Comparison of ENCODE assay signal across 10 cellular contexts in genomic region chr9:113808391-113809191, GRCh38.
DNase-seq lines count a peak whose midpoint lies in the region; ATAC-seq, FAIRE-seq and TF ChIP-seq lines count a peak whose summit lies in the region.
"Had no signal": no experiment of that assay in that cellular context is flagged by ENCODE, and none has a peak within 500 bp of the region (broad histone marks: within the 10 kb centered on the region; RNA-seq: fewer than 3 reads in every experiment).

No MANE protein-coding gene starts in this region.

- peaks cover 3 to 6% of the 10 kb centered on the region in 2 donors for H3K4me1 Mint-ChIP-seq in stimulated activated naive B cell treated with anti-CD40 and anti-IgM and Interleukin-4, amounts not matched to agents 10 μg/mL and 1 μg/mL and 100 μg/mL, for 72 hours

- no peak overlapping the region for H2BK20ac ChIP-seq in IMR-90 (ENCODE audit: low read depth, low read length)

- no peak overlapping the region for H2AK9ac ChIP-seq in IMR-90 (replicated peaks; ENCODE audit: low read depth, low read length, poor library complexity)

- H2BK120ac ChIP-seq in IMR-90 (ENCODE audit: low read depth, low read length): no peak overlapping the region

- DNase-seq in A549 (ENCODE audit: low read depth in 1 of 2, low spot score in 1 of 2) (peak in 1 of 2 experiments; percentile 50), IMR-90 (peak; percentile 83), cardiac fibroblast (ENCODE audit: low read depth in 2 of 2) (peak; percentile 88), left kidney (ENCODE audit: low read depth, low spot score) (peak; percentile 12), middle frontal gyrus (ENCODE audit: extremely low spot score, low spot score) (no peak), NCI-H748 (lab: John Stamatoyannopoulos, UW; ENCODE audit: unreplicated experiment) (no peak)
- no peak for DNase-seq in stimulated activated naive B cell treated with anti-CD40 and anti-IgM and Interleukin-4, amounts not matched to agents 10 μg/mL and 1 μg/mL and 100 μg/mL, for 72 hours

- peaks cover 7% of the 10 kb centered on the region; the same call in 1 of the 2 replicates for H3K27me3 ChIP-seq in IMR-90 (ENCODE audit: control insufficient read depth, insufficient read depth, low read length)

- H3K27me3 Mint-ChIP-seq in stimulated activated naive B cell treated with anti-CD40 and anti-IgM and Interleukin-4, amounts not matched to agents 10 μg/mL and 1 μg/mL and 100 μg/mL, for 72 hours: peaks cover 4 to 18% of the 10 kb centered on the region in 2 donors

- H3K23ac ChIP-seq in IMR-90 (ENCODE audit: low read depth, low read length): no peak overlapping the region

- H2BK15ac ChIP-seq in IMR-90 (ENCODE audit: low read depth, low read length): no peak overlapping the region

- no peak overlapping the region for H3K14ac ChIP-seq in IMR-90 (replicated peaks; ENCODE audit: low read depth, low read length)

- H3K4me2 ChIP-seq in A549 (peak overlapping the region; percentile 12; the same call in 1 of the 3 replicates), IMR-90 (ENCODE audit: low read depth, low read length) (no peak overlapping the region)

- no peak overlapping the region for H4K5ac ChIP-seq in IMR-90 (ENCODE audit: low read depth, low read length)

- H3K36me3 Mint-ChIP-seq in stimulated activated naive B cell treated with anti-CD40 and anti-IgM and Interleukin-4, amounts not matched to agents 10 μg/mL and 1 μg/mL and 100 μg/mL, for 72 hours: no peaks in the 10 kb centered on the region

- H3K18ac ChIP-seq in IMR-90 (ENCODE audit: low read depth, low read length): no peak overlapping the region

- no peaks in the 10 kb centered on the region for H3K79me1 ChIP-seq in IMR-90 (ENCODE audit: low read depth in 1 of 2, low read length in 2 of 2)

- intact Hi-C loops in IMR-90 (cut with micrococcal nuclease): loop anchor here (5.0 kb wide), 1 partner anchor 69 kb away; the partner anchor contains the start of gene ZNF618

- no peak for FAIRE-seq in A549 (lab: Jason Lieb, UNC)
- FAIRE-seq: endometrium had no signal

- H3K36me3 ChIP-seq in IMR-90 (ENCODE audit: control insufficient read depth, insufficient read depth, low read length): no peaks in the 10 kb centered on the region

- H2AFZ ChIP-seq in IMR-90 (replicated peaks; ENCODE audit: low read length, poor library complexity): no peak overlapping the region

- H4K8ac ChIP-seq in IMR-90 (ENCODE audit: low read depth in 2 of 2, low read length in 2 of 2): no peak overlapping the region

- H2AK5ac ChIP-seq in IMR-90 (ENCODE audit: low read depth, low read length): no peak overlapping the region

- in situ Hi-C loops in IMR-90 (cut with MboI; ENCODE audit: low sequenced_read_pairs): no loop called here

- H3K9ac ChIP-seq in IMR-90 (ENCODE audit: low read depth, low read length): no peak overlapping the region
- H3K9ac ChIP-seq: parathyroid adenoma had no signal

- no peak overlapping the region for H3K4me3 Mint-ChIP-seq in stimulated activated naive B cell treated with anti-CD40 and anti-IgM and Interleukin-4, amounts not matched to agents 10 μg/mL and 1 μg/mL and 100 μg/mL, for 72 hours

- peak overlapping the region in 1 of 2 experiments; percentile 48; a peak in 3 of 6 replicates for H3K27ac ChIP-seq in A549
- H3K27ac ChIP-seq in IMR-90 (ENCODE audit: insufficient read depth, low read length): no peak overlapping the region
- H3K27ac ChIP-seq: parathyroid adenoma had no signal

- no peak overlapping the region for H3K27ac Mint-ChIP-seq in stimulated activated naive B cell treated with anti-CD40 and anti-IgM and Interleukin-4, amounts not matched to agents 10 μg/mL and 1 μg/mL and 100 μg/mL, for 72 hours

- TF ChIP-seq POLR2A in A549 (IDR thresholded peaks at IDR 0.05; ENCODE audit: low read length): no peak
- no peak for TF ChIP-seq POLR2A in IMR-90 (IDR thresholded peaks at IDR 0.05; ENCODE audit: low read depth, low read length)

- BruUV-seq in IMR-90 (replicated peaks; lab: Mats Ljungman, UMichigan): no TSS peak

- 63% methylated on average over 6 of the region's 6 CpGs for WGBS in A549 (ENCODE audit: missing lambda C conversion rate)
- WGBS in IMR-90 (ENCODE audit: extremely low coverage in 2 of 2, insufficient read length in 1 of 2), 2 experiments: no CpG with 5 or more reads among the region's 6 CpGs

- no peak overlapping the region for H3K4me3 ChIP-seq in A549
- H3K4me3 ChIP-seq in IMR-90 (ENCODE audit: insufficient read depth, low read depth, low read length): no peak overlapping the region
- no peak overlapping the region for H3K4me3 ChIP-seq in cardiac fibroblast (replicated peaks in 1 of 2; ENCODE audit: low read depth in 2 of 2, low read length in 2 of 2)

- H4K91ac ChIP-seq in IMR-90 (ENCODE audit: insufficient read depth, low read depth, low read length): no peak overlapping the region

- POLR2A ChIA-PET in A549 (lab: Yijun Ruan, JAX) (no interaction called here), IMR-90 (lab: Charles Lee; ENCODE audit: unreplicated experiment) (no interaction called here)

- no peaks in the 10 kb centered on the region for H3K9me3 ChIP-seq in A549
- H3K9me3 ChIP-seq in IMR-90 (ENCODE audit: control insufficient read depth, insufficient read depth, low read length): no peaks in the 10 kb centered on the region

- TF ChIP-seq RAD21 in A549 (conservative IDR thresholded peaks at IDR 0.05 in 1 of 2, IDR thresholded peaks at IDR 0.05 in 1 of 2) (no peak), IMR-90 (IDR thresholded peaks at IDR 0.05; ENCODE audit: low read length) (no peak)

- dilution Hi-C loops in IMR-90 (cut with HindIII; ENCODE audit: low sequenced_read_pairs, unreplicated experiment): no loop called here

- no peak for TF ChIP-seq EP300 in A549 (IDR thresholded peaks at IDR 0.05)

- no peaks in the 10 kb centered on the region for H4K20me1 ChIP-seq in IMR-90 (ENCODE audit: insufficient read depth, low read length)

- TF ChIP-seq CTCF in A549 (IDR thresholded peaks at IDR 0.05) (no peak), IMR-90 (conservative IDR thresholded peaks at IDR 0.05; ENCODE audit: low read depth, low read length) (no peak), cardiac fibroblast (IDR thresholded peaks at IDR 0.05; ENCODE audit: low read depth, low read length) (no peak)

- H3K56ac ChIP-seq in IMR-90 (ENCODE audit: extremely low read depth, insufficient read depth, low read length): no peak overlapping the region

- ATAC-seq in A549: peak; percentile 48 to 60; a peak in 5 of 6 replicates
- ATAC-seq in IMR-90 (ENCODE audit: low read depth): peak; percentile 86
- ATAC-seq in stimulated activated naive B cell treated with anti-CD40 and anti-IgM and Interleukin-4, amounts not matched to agents 10 μg/mL and 1 μg/mL and 100 μg/mL, for 72 hours (replicated peaks): no peak
- no peak for ATAC-seq in GM19452 (IDR thresholded peaks at IDR 0.05; ENCODE audit: unreplicated experiment)

- no peak overlapping the region for H2BK5ac ChIP-seq in IMR-90 (ENCODE audit: low read depth, low read length, poor library complexity, severe bottlenecking)

- CTCF ChIA-PET in A549 (lab: Yijun Ruan, JAX): interaction anchor here (0.6 to 2.6 kb wide), 28 partner anchors 8 to 482 kb away, joined by 3 to 19 read pairs (median 4); partner anchors contain the start of gene ZNF618
- CTCF ChIA-PET in IMR-90 (lab: Yijun Ruan, JAX): interaction anchor here (1.3 kb wide), 1 partner anchor 274 kb away, joined by 3 read pairs; no protein-coding TSS in a partner anchor

- H3K4me1 ChIP-seq in A549 (peaks cover 17% of the 10 kb centered on the region; the same call in 2 of the 3 replicates), IMR-90 (ENCODE audit: control insufficient read depth, insufficient read depth, low read length) (no peaks in the 10 kb centered on the region)
- H3K4me1 ChIP-seq: parathyroid adenoma had no signal

- no peaks in the 10 kb centered on the region for H3K9me3 Mint-ChIP-seq in stimulated activated naive B cell treated with anti-CD40 and anti-IgM and Interleukin-4, amounts not matched to agents 10 μg/mL and 1 μg/mL and 100 μg/mL, for 72 hours

- H3K9me1 ChIP-seq in IMR-90 (ENCODE audit: insufficient read depth, low read length): no peaks in the 10 kb centered on the region

- 0 out of 2 replicates have a peak overlapping the region, but pooled peaks have one; percentile 1 for H3K4ac ChIP-seq in IMR-90 (ENCODE audit: low read depth, low read length)

TF ChIP-seq in A549, 52 proteins besides CTCF, POLR2A, EP300 and RAD21:
- TF ChIP-seq PHF8 (IDR thresholded peaks at IDR 0.05; ENCODE audit: borderline replicate concordance, low read depth) (no peak), CEBPB (IDR thresholded peaks at IDR 0.05) (peak; percentile 72 to 86)
TF ChIP-seq in A549: peak in this region for 1.

TF ChIP-seq in IMR-90, 13 proteins besides CTCF, POLR2A, EP300 and RAD21:
- TF ChIP-seq CHD1 (IDR thresholded peaks at IDR 0.05; ENCODE audit: low read depth, low read length): no peak
- TF ChIP-seq FOS (IDR thresholded peaks at IDR 0.05; ENCODE audit: low read depth, low read length): peak; percentile 49; the same call in 1 of the 2 replicates
- peak; percentile 99 for TF ChIP-seq CEBPB (IDR thresholded peaks at IDR 0.05; ENCODE audit: low read depth, low read length)

Comparison
In these comparisons a context has a peak if more than half of its experiments do, and no peak if none do; other contexts are left out.
1. ATAC-seq: peak in A549 (2 of 2) and IMR-90 (single experiment); none in stimulated activated naive B cell treated with anti-CD40 and anti-IgM and Interleukin-4, amounts not matched to agents 10 μg/mL and 1 μg/mL and 100 μg/mL, for 72 hours (0 of 2) and GM19452 (single experiment).
2. DNase-seq: peak in IMR-90 (single experiment), cardiac fibroblast (2 of 2) and left kidney (single experiment); none in stimulated activated naive B cell treated with anti-CD40 and anti-IgM and Interleukin-4, amounts not matched to agents 10 μg/mL and 1 μg/mL and 100 μg/mL, for 72 hours (single experiment), middle frontal gyrus (single experiment) and NCI-H748 (single experiment).